In the genomic region with DNA sequence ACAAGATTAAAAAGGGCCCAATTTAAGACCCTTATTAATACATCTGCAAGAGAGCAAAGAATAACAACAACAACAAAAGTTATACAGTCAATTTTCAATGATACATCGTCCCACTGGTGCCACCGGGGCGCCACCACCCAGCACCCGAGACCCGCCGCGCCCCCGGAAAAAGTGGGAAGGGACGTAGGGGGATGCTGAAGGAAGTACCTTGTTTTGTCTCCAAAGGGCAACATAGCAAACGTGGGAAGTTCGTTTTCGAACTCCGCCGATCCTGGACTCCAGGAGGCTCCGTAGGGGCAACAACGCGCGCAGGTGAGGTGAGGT, we compare ENCODE assay signal across 8 cellular contexts. TPM values are rescaled to one million over a fixed set of nuclear protein-coding genes. Genes with fewer than 3 reads are reported as not detected.
DNase-seq lines count a peak whose midpoint lies in the region; ATAC-seq and TF ChIP-seq lines count a peak whose summit lies in the region.

No MANE protein-coding gene starts in this region.

- intact Hi-C loops in activated naive CD4-positive, alpha-beta T cell treated with anti-CD3 and anti-CD28 coated beads for 36 hours (cut with micrococcal nuclease), result loop anchor here (1.0 to 5.0 kb wide), 5 partner anchors 68 to 1470 kb away; no protein-coding TSS in a partner anchor
- intact Hi-C loops in ascending aorta (cut with DNase I), result loop anchor here (1.0 to 5.0 kb wide), 5 partner anchors 55 to 645 kb away; no protein-coding TSS in a partner anchor
- intact Hi-C loops in right lobe of liver (cut with DNase I), result no loop called here

- no peak overlapping the region for H3K27ac Mint-ChIP-seq in activated naive CD4-positive, alpha-beta T cell treated with anti-CD3 and anti-CD28 coated beads for 36 hours

- ATAC-seq in right lobe of liver (no peak), HG03025 (IDR thresholded peaks at IDR 0.05; ENCODE audit: low FRiP score, unreplicated experiment) (no peak)

- DNase-seq in activated naive CD4-positive, alpha-beta T cell treated with anti-CD3 and anti-CD28 coated beads for 36 hours, result no peak
- no peak for DNase-seq in activated naive CD4-positive, alpha-beta T cell treated with Interleukin-2 at 50 U/mL for 16 hours
- DNase-seq in ascending aorta (ENCODE audit: low spot score in 2 of 2) (no peak), right lobe of liver (no peak), tibial nerve (ENCODE audit: low spot score in 2 of 2) (no peak), NCI-H524 treated with DMSO at 0.1 percent for 48 hours (lab: John Stamatoyannopoulos, UW) (no peak), NCI-H1092 treated with DMSO at 0.1 percent for 48 hours (lab: John Stamatoyannopoulos, UW) (no peak)

- TF ChIP-seq POLR2A in right lobe of liver (IDR thresholded peaks at IDR 0.05) (no peak), tibial nerve (IDR thresholded peaks at IDR 0.05) (no peak)

- CTCF ChIA-PET in activated naive CD4-positive, alpha-beta T cell treated with anti-CD3 and anti-CD28 coated beads for 36 hours (lab: Charles Lee), result interaction anchor here (0.7 to 3.0 kb wide), 12 partner anchors 10 to 884 kb away, joined by 3 to 22 read pairs (median 4); no protein-coding TSS in a partner anchor

- no peak for TF ChIP-seq EP300 in tibial nerve (IDR thresholded peaks at IDR 0.05)

- H3K9me3 Mint-ChIP-seq in activated naive CD4-positive, alpha-beta T cell treated with anti-CD3 and anti-CD28 coated beads for 36 hours, result no peaks in the 10 kb centered on the region

- H3K9me3 ChIP-seq in ascending aorta (no peaks in the 10 kb centered on the region), right lobe of liver (no peaks in the 10 kb centered on the region), tibial nerve (no peaks in the 10 kb centered on the region)

- H3K27ac ChIP-seq in ascending aorta, result peak overlapping the region; percentile 91 to 97
- H3K27ac ChIP-seq in right lobe of liver, result no peak overlapping the region
- peak overlapping the region; percentile 71 to 93 (median 90) for H3K27ac ChIP-seq in tibial nerve

- 2% methylated on average over 8 of the region's 18 CpGs for WGBS in right lobe of liver (ENCODE audit: insufficient coverage, low coverage, low lambda C conversion rate, missing lambda C conversion rate)
- WGBS in tibial nerve, 2 donors, result 0 to 1% methylated on average over 18 of the region's 18 CpGs

- TF ChIP-seq CTCF in ascending aorta (IDR thresholded peaks at IDR 0.05), result no peak
- no peak for TF ChIP-seq CTCF in right lobe of liver (IDR thresholded peaks at IDR 0.05)
- TF ChIP-seq CTCF in tibial nerve (IDR thresholded peaks at IDR 0.05), result no peak

- peaks cover 15% of the 10 kb centered on the region for H3K4me1 Mint-ChIP-seq in activated naive CD4-positive, alpha-beta T cell treated with anti-CD3 and anti-CD28 coated beads for 36 hours (ENCODE audit: low read depth)

- H3K4me1 ChIP-seq in ascending aorta (peaks cover 0 to 10% of the 10 kb centered on the region in 2 donors), right lobe of liver (peaks cover 0 to 5% (median 0%) of the 10 kb centered on the region in 4 donors), tibial nerve (peaks cover 0 to 26% (median 4%) of the 10 kb centered on the region in 4 donors)

- H3K4me3 Mint-ChIP-seq in activated naive CD4-positive, alpha-beta T cell treated with anti-CD3 and anti-CD28 coated beads for 36 hours, result peak overlapping the region; percentile 69

- no peaks in the 10 kb centered on the region for H3K36me3 Mint-ChIP-seq in activated naive CD4-positive, alpha-beta T cell treated with anti-CD3 and anti-CD28 coated beads for 36 hours (ENCODE audit: low read depth)

- H3K27me3 ChIP-seq in ascending aorta, result no peaks in the 10 kb centered on the region
- H3K27me3 ChIP-seq in right lobe of liver, result no peaks in the 10 kb centered on the region
- no peaks in the 10 kb centered on the region for H3K27me3 ChIP-seq in tibial nerve

- peak overlapping the region; percentile 73 to 86 for H3K4me3 ChIP-seq in ascending aorta
- peak overlapping the region; percentile 57 to 71 (median 62) for H3K4me3 ChIP-seq in right lobe of liver
- peak overlapping the region; percentile 72 to 87 (median 80) for H3K4me3 ChIP-seq in tibial nerve

- H3K27me3 Mint-ChIP-seq in activated naive CD4-positive, alpha-beta T cell treated with anti-CD3 and anti-CD28 coated beads for 36 hours (ENCODE audit: low read depth), result peaks cover 11% of the 10 kb centered on the region

- no peaks in the 10 kb centered on the region for H3K36me3 ChIP-seq in ascending aorta
- H3K36me3 ChIP-seq in right lobe of liver, result no peaks in the 10 kb centered on the region
- H3K36me3 ChIP-seq in tibial nerve, result no peaks in the 10 kb centered on the region

RNA-seq across cellular contexts. Expression of gene PDE5A, which starts 1.7 kb away (rescaled TPM):
- under 1 TPM; 0.41 to 0.44 TPM for total RNA-seq in activated naive CD4-positive, alpha-beta T cell treated with anti-CD3 and anti-CD28 coated beads for 36 hours
- total RNA-seq in ascending aorta (39.7 TPM), right lobe of liver (1 to 10 TPM in 3 of 6 experiments, under 1 TPM in 3; 0.56 to 2.4 (median 0.91) TPM), tibial nerve (10 to 100 TPM; 15.7 to 36.7 (median 28.3) TPM)

Comparison
In these comparisons a context has a peak if more than half of its experiments do, and no peak if none do; other contexts are left out.
1. H3K27ac ChIP-seq: peak in ascending aorta (2 of 2) and tibial nerve (4 of 4); none in right lobe of liver (0 of 3).
2. RNA of gene PDE5A, which starts 1.7 kb away (total RNA-seq): 39.7 TPM in ascending aorta (single experiment) and 15.7 to 36.7 TPM in tibial nerve; 0.56 to 2.4 TPM in right lobe of liver and 0.41 to 0.44 TPM in activated naive CD4-positive, alpha-beta T cell treated with anti-CD3 and anti-CD28 coated beads for 36 hours; every median in the first group is over 4 times any median in the second.
3. intact Hi-C loops: an anchor here in activated naive CD4-positive, alpha-beta T cell treated with anti-CD3 and anti-CD28 coated beads for 36 hours (1.0 to 5.0 kb wide) and ascending aorta (1.0 to 5.0 kb wide); none called in right lobe of liver.
4. Peak in every context shown above with its lines, with median percentiles within 50 percentile points of each other: H3K4me3 ChIP-seq.